In genomic region chr20:35886537-35886936, GRCh38 we compare ENCODE assay signal across 1 cellular context.
TF ChIP-seq lines count a peak whose summit lies in the region.

No MANE protein-coding gene starts in this region.

TF ChIP-seq in SK-N-SH treated with all-trans-retinoic acid at 6 μM for 48 hours, 23 proteins besides CTCF, POLR2A, EP300 and RAD21 (continued from another document):
- TF ChIP-seq TSHZ2 (CRISPR knock-in tag; IDR thresholded peaks at IDR 0.05) (peak; percentile 98), ESRRG (CRISPR knock-in tag; IDR thresholded peaks at IDR 0.05) (peak; percentile 36; the same call in 1 of the 2 replicates), SNAI2 (CRISPR knock-in tag; IDR thresholded peaks at IDR 0.05) (peak; percentile 89; the same call in 1 of the 2 replicates), ISL1 (CRISPR knock-in tag; IDR thresholded peaks at IDR 0.05) (peak; percentile 95), OSR1 (CRISPR knock-in tag; IDR thresholded peaks at IDR 0.05) (no peak), POU6F1 (CRISPR knock-in tag; IDR thresholded peaks at IDR 0.05; ENCODE audit: borderline replicate concordance, low read depth) (no peak), TCF4 (CRISPR knock-in tag; IDR thresholded peaks at IDR 0.05; ENCODE audit: borderline replicate concordance) (peak; percentile 100), ZNF70 (CRISPR knock-in tag; IDR thresholded peaks at IDR 0.05) (peak; percentile 31; the same call in 1 of the 2 replicates), ZNF565 (CRISPR knock-in tag; conservative IDR thresholded peaks at IDR 0.05; ENCODE audit: low read depth) (no peak), CSRNP3 (CRISPR knock-in tag; IDR thresholded peaks at IDR 0.05) (peak; percentile 85; the same call in 1 of the 2 replicates)
